ENCODE assay signal across 20 cellular contexts in the genomic region with DNA sequence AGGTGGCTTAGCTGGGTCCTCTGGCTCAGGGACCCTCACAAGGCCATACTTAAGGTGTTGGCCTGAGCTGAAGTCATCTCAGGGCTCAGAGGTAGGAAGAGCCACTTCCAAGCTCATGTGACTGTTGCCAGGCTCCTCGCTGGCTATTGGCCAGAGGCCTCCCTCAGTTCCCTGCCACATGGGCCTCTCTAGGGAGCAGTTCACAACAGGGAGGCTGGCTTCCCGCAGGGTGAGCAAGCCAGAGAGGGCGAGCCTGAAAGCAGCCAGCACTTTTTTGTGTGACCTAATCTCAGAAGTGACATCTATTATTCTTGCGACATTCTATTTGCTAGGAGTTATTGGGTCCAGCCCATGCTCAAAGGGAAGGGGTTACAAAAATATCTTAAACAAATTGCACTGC.
"Had no signal": no experiment of that assay in that cellular context is flagged by ENCODE, and none has a peak within 500 bp of the region (broad histone marks: within the 10 kb centered on the region; RNA-seq: fewer than 3 reads in every experiment).

No MANE protein-coding gene starts in this region.

- H3K27ac ChIP-seq: esophagus muscularis mucosa, gastrocnemius medialis, heart right ventricle, prostate gland, sigmoid colon, suprapubic skin had no signal

- H3K36me3 ChIP-seq: esophagus muscularis mucosa, gastrocnemius medialis, heart right ventricle, prostate gland, sigmoid colon, suprapubic skin had no signal

- H3K27me3 ChIP-seq: esophagus muscularis mucosa, gastrocnemius medialis, heart right ventricle, sigmoid colon, suprapubic skin had no signal

- FAIRE-seq: bronchial epithelial cell had no signal

- H3K9me3 ChIP-seq: esophagus muscularis mucosa, gastrocnemius medialis, heart right ventricle, prostate gland, sigmoid colon, suprapubic skin had no signal

- H3K4me1 ChIP-seq: gastrocnemius medialis, prostate gland, sigmoid colon had no signal

- DNase-seq: activated CD4-positive, alpha-beta T cell treated with anti-CD3 and anti-CD28 coated beads for 4 hours; activated CD8-positive, alpha-beta memory T cell treated with anti-CD3 and anti-CD28 coated beads, Interleukin-2, amount 50 U/mL, for 4 hours; activated CD8-positive, alpha-beta T cell treated with anti-CD3 and anti-CD28 coated beads for 36 hours; activated gamma-delta T cell treated with Interleukin-2 at 50 U/mL for 16 hours; activated naive CD8-positive, alpha-beta T cell treated with anti-CD3 and anti-CD28 coated beads, Interleukin-2, amount 10 ng/mL, durations not matched to agents 7 days and 5 days; activated T-cell treated with anti-CD3 and anti-CD28 coated beads, Interleukin-2, amount 50 U/mL, for 72 hours; anterior cingulate cortex; gastrocnemius medialis; heart right ventricle; islet precursor cell; natural killer cell; sigmoid colon; stimulated activated CD4-positive, alpha-beta T cell treated with anti-CD3 and anti-CD28 coated beads, Interleukin-2, amount 100 ng/mL, for 48 hours; stimulated activated naive CD8-positive, alpha-beta T cell treated with anti-CD3 and anti-CD28 coated beads, Interleukin-15, Interleukin-2, amounts not matched to agents 100 U/mL and 50 U/mL, for 24 hours; T1000 had no signal

- ATAC-seq: activated CD8-positive, alpha-beta T cell treated with anti-CD3 and anti-CD28 coated beads for 36 hours; activated T-cell treated with anti-CD3 and anti-CD28 coated beads, Interleukin-2, amount 50 U/mL, for 72 hours; gastrocnemius medialis; heart right ventricle; left lobe of liver; natural killer cell; stimulated activated naive CD8-positive, alpha-beta T cell treated with anti-CD3 and anti-CD28 coated beads, Interleukin-15, Interleukin-2, amounts not matched to agents 100 U/mL and 50 U/mL, for 24 hours had no signal

- H3K4me3 ChIP-seq: esophagus muscularis mucosa, gastrocnemius medialis, heart right ventricle, prostate gland, sigmoid colon, suprapubic skin had no signal
